1 cellular context compared by ENCODE assay signal in genomic region chr2:159130302-159130701, GRCh38.
TF ChIP-seq lines count a peak whose summit lies in the region.

No MANE protein-coding gene starts in this region.

TF ChIP-seq in endothelial cell of umbilical vein, 7 proteins besides CTCF, POLR2A, EP300 and RAD21 (continued from another document):
- no peak for TF ChIP-seq POLR2AphosphoS5 (IDR thresholded peaks at IDR 0.05; ENCODE audit: insufficient read depth, low read depth, low read length)
